In genomic region chr6:26104457-26105108, GRCh38 we compare ENCODE assay signal across 8 cellular contexts. TPM values are rescaled to one million over a fixed set of nuclear protein-coding genes. Genes with fewer than 3 reads are reported as not detected.
A peak's percentile ranks its signal among the peaks of the same experiment; 100 is the strongest.
DNase-seq lines count a peak whose midpoint lies in the region; ATAC-seq and TF ChIP-seq lines count a peak whose summit lies in the region.

No MANE protein-coding gene starts in this region.

- peak overlapping the region; percentile 78 for H3K27ac ChIP-seq in ACC112 (ENCODE audit: low read depth, low read length)
- H3K27ac ChIP-seq in RWPE2 (ENCODE audit: poor library complexity, severe bottlenecking): peak overlapping the region; percentile 78
- H3K27ac ChIP-seq in neuronal stem cell (replicated peaks; ENCODE audit: low read length): peak overlapping the region; percentile 88

- DNase-seq in RWPE2 (ENCODE audit: low spot score): no peak
- DNase-seq in epithelial cell of esophagus (ENCODE audit: low read depth): no peak
- no peak for DNase-seq in neuronal stem cell (ENCODE audit: low spot score)
- no peak for DNase-seq in NCI-H2029 (lab: John Stamatoyannopoulos, UW)

- H3K36me3 ChIP-seq in ACC112 (ENCODE audit: insufficient read depth, low read length) (0 out of 2 replicates have a peak, but pooled peaks cover 3% of the 10 kb centered on the region), RWPE2 (ENCODE audit: low read depth) (no peaks in the 10 kb centered on the region), neuronal stem cell (replicated peaks in 1 of 2; ENCODE audit: control insufficient read depth in 2 of 2, insufficient read depth in 2 of 2, low read length in 2 of 2) (no peaks in the 10 kb centered on the region)

- peak; percentile 1 for ATAC-seq in GM21447 (IDR thresholded peaks at IDR 0.05; ENCODE audit: unreplicated experiment)
- ATAC-seq in RWPE2 (ENCODE audit: low read depth): peak; percentile 22
- ATAC-seq in GM21825 (IDR thresholded peaks at IDR 0.05; ENCODE audit: unreplicated experiment): no peak
- no peak for ATAC-seq in activated CD4-positive, CD25-positive, alpha-beta regulatory T cell treated with anti-CD3 and anti-CD28 coated beads, Interleukin-2, amount 50 U/mL, for 24 hours

- H3K23ac ChIP-seq in neuronal stem cell (ENCODE audit: low read depth, low read length, poor library complexity): no peak overlapping the region

- H3K79me2 ChIP-seq in ACC112 (ENCODE audit: control insufficient read depth, insufficient read depth, low read length, unreplicated experiment): no peaks in the 10 kb centered on the region

- no peak overlapping the region for H3K9ac ChIP-seq in neuronal stem cell (ENCODE audit: low read depth, low read length, poor library complexity)

- H3K9me3 ChIP-seq in RWPE2 (ENCODE audit: severe bottlenecking) (no peaks in the 10 kb centered on the region), neuronal stem cell (replicated peaks in 1 of 2; ENCODE audit: control insufficient read depth in 2 of 2, insufficient read depth in 1 of 2, low read depth in 1 of 2, low read length in 2 of 2) (peaks cover 5 to 14% of the 10 kb centered on the region in 2 donors)

- H3K27me3 ChIP-seq in ACC112 (ENCODE audit: insufficient read depth, low read length) (no peaks in the 10 kb centered on the region), RWPE2 (ENCODE audit: insufficient read depth, poor library complexity, severe bottlenecking) (no peaks in the 10 kb centered on the region), neuronal stem cell (ENCODE audit: control insufficient read depth in 3 of 3, insufficient read depth in 3 of 3, low read depth in 1 of 3, low read length in 3 of 3) (no peaks in the 10 kb centered on the region)

- no peak overlapping the region for H4K8ac ChIP-seq in neuronal stem cell (ENCODE audit: low read depth, low read length)

- no peak overlapping the region for H4K91ac ChIP-seq in neuronal stem cell (ENCODE audit: low read depth, low read length, poor library complexity)

- H2AK5ac ChIP-seq in neuronal stem cell (ENCODE audit: low read depth, low read length): no peak overlapping the region

- TF ChIP-seq CTCF in RWPE2 (IDR thresholded peaks at IDR 0.05; ENCODE audit: poor library complexity, severe bottlenecking) (no peak), epithelial cell of esophagus (IDR thresholded peaks at IDR 0.05; ENCODE audit: insufficient read depth, low read depth, low read length, missing control alignments) (no peak)

- no CpG with 5 or more reads among the region's 22 CpGs for whole genome bisulfite sequencing in neuronal stem cell (ENCODE audit: extremely low coverage in 2 of 2, insufficient read length in 2 of 2, insufficient replicate concordance in 1 of 2), 2 donors

- no peak overlapping the region for H3K14ac ChIP-seq in neuronal stem cell (ENCODE audit: low read length)

- no peak overlapping the region for H3K4ac ChIP-seq in neuronal stem cell (ENCODE audit: low read length)

- H3K79me1 ChIP-seq in neuronal stem cell (ENCODE audit: low read depth, low read length): no peaks in the 10 kb centered on the region

- H2BK12ac ChIP-seq in neuronal stem cell (ENCODE audit: low read length): no peak overlapping the region

- no peak overlapping the region for H2BK120ac ChIP-seq in neuronal stem cell (ENCODE audit: low read depth, low read length)

- H2BK5ac ChIP-seq in neuronal stem cell (ENCODE audit: low read length): no peak overlapping the region

- H3K4me2 ChIP-seq in neuronal stem cell (ENCODE audit: insufficient read depth, low read length, poor library complexity, severe bottlenecking): peak overlapping the region; percentile 54

- H3K4me3 ChIP-seq in ACC112 (ENCODE audit: low read depth, low read length) (peak overlapping the region; percentile 72), RWPE2 (ENCODE audit: severe bottlenecking) (peak overlapping the region; percentile 31), epithelial cell of esophagus (ENCODE audit: low read length) (peak overlapping the region; percentile 45), neuronal stem cell (ENCODE audit: low read length in 2 of 2) (peak overlapping the region; percentile 51 to 80)

- H3K4me1 ChIP-seq in ACC112 (ENCODE audit: control insufficient read depth, insufficient read depth, low read length, unreplicated experiment) (peaks cover 9% of the 10 kb centered on the region), RWPE2 (ENCODE audit: insufficient read depth, poor library complexity, severe bottlenecking) (peaks cover 15% of the 10 kb centered on the region), neuronal stem cell (ENCODE audit: control insufficient read depth in 2 of 2, insufficient read depth in 1 of 2, low read depth in 1 of 2, low read length in 2 of 2) (peaks cover 4 to 6% of the 10 kb centered on the region in 2 donors)

- no peak overlapping the region for H2BK15ac ChIP-seq in neuronal stem cell (ENCODE audit: low read length)

- no peak overlapping the region for H3K18ac ChIP-seq in neuronal stem cell (ENCODE audit: low read length)

- no peak overlapping the region for H2AFZ ChIP-seq in ACC112 (ENCODE audit: low read length, unreplicated experiment)
- H2AFZ ChIP-seq in neuronal stem cell (ENCODE audit: low read length): peak overlapping the region; percentile 50

RNA-seq across cellular contexts. Expression of gene HFE, which starts 17.4 kb away (rescaled TPM):
- polyA plus RNA-seq in neuronal stem cell (2013, experiment 1 of 2): 0.54 TPM
- 0.35 TPM for polyA plus RNA-seq in neuronal stem cell (2013, experiment 2 of 2)

Comparison
In these comparisons a context has a peak if more than half of its experiments do, and no peak if none do; other contexts are left out.
1. ATAC-seq: peak in GM21447 (single experiment) and RWPE2 (single experiment); none in GM21825 (single experiment) and activated CD4-positive, CD25-positive, alpha-beta regulatory T cell treated with anti-CD3 and anti-CD28 coated beads, Interleukin-2, amount 50 U/mL, for 24 hours (0 of 2).
2. Peak in every context shown above with its lines, with median percentiles within 50 percentile points of each other: H3K27ac ChIP-seq and H3K4me3 ChIP-seq.